8 cellular contexts compared by ENCODE assay signal in the genomic region with DNA sequence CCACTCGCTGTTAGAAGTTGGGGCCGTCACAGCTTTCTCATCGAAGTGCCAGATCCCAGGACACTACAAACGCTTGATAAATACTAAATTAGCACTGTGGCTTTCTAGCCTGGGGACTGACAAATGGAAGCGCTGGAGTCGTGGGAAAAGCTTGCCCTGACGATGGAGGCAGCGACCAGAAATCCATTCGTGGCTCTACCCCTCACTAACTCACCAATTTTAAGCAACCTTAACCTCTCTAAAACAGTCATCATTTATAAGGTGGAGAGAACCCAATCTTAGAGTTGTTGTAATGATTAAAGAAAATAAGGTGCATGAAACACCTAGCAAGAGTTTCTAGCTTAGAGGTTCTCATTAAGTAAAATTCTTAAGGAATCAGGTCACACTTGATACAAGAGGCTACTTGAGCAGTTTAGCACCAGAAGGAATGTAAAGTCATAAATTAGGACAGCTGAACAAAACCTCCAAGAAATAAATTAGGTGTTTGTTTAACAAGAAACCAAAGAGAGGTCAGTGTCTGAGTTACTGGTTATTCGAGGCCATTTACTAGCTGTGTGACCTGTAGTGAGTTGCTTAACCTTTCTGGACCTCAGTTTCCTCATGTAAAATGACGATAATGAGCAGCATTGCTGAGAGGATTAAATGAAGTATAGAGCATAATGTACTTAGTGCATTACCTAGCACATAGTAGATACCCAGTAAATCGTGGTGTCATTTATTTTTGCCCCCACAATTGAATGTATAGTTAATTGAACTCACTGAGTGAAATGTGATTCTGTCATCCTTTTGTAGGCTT. TPM values are rescaled to one million over a fixed set of nuclear protein-coding genes. Genes with fewer than 3 reads are reported as not detected.
DNase-seq lines count a peak whose midpoint lies in the region; ATAC-seq and TF ChIP-seq lines count a peak whose summit lies in the region.

No MANE protein-coding gene starts in this region.

- peaks cover 35% of the 10 kb centered on the region for H4K20me1 ChIP-seq in BLaER1

- H3K9me3 ChIP-seq in BLaER1: no peaks in the 10 kb centered on the region

- H3K36me3 Mint-ChIP-seq in nephron progenitor cell (ENCODE audit: low read depth): peaks cover 10% of the 10 kb centered on the region

- H3K4me3 Mint-ChIP-seq in nephron progenitor cell: peak overlapping the region; percentile 94

- H3K27me3 ChIP-seq in BLaER1: no peaks in the 10 kb centered on the region
- H3K27me3 ChIP-seq in dorsolateral prefrontal cortex: no peaks in the 10 kb centered on the region

- peaks cover 23% of the 10 kb centered on the region for H3K4me1 ChIP-seq in BLaER1

- H3K9me3 Mint-ChIP-seq in nephron progenitor cell: no peaks in the 10 kb centered on the region

- peak overlapping the region; percentile 95 for H3K9ac ChIP-seq in BLaER1

- H3K4me2 ChIP-seq in BLaER1: peak overlapping the region; percentile 85

- DNase-seq in NCI-H69 (lab: John Stamatoyannopoulos, UW) (peak; percentile 64), dorsolateral prefrontal cortex (no peak), nephron progenitor cell (no peak)
- no peak for DNase-seq in activated CD4-positive, CD25-positive, alpha-beta regulatory T cell treated with anti-CD3 and anti-CD28 coated beads, Interleukin-2, amount 50 U/mL, for 72 hours

- peaks cover 4% of the 10 kb centered on the region for H3K27me3 Mint-ChIP-seq in nephron progenitor cell (ENCODE audit: low read depth, poor library complexity)

- H3K27ac ChIP-seq in BLaER1: peak overlapping the region; percentile 97
- H3K27ac ChIP-seq in dorsolateral prefrontal cortex: peak overlapping the region; percentile 51 to 99 (median 92)

- peaks cover 13% of the 10 kb centered on the region; the same call in 1 of the 2 replicates for H3K36me3 ChIP-seq in BLaER1

- ATAC-seq in HG02571 (IDR thresholded peaks at IDR 0.05; ENCODE audit: unreplicated experiment) (no peak), GM19351 (IDR thresholded peaks at IDR 0.05; ENCODE audit: unreplicated experiment) (no peak), GM19455 (IDR thresholded peaks at IDR 0.05; ENCODE audit: unreplicated experiment) (no peak)

- TF ChIP-seq CTCF in dorsolateral prefrontal cortex (IDR thresholded peaks at IDR 0.05 in 54 of 56, conservative IDR thresholded peaks at IDR 0.05 in 2 of 56; ENCODE audit: low read depth in 1 of 56, partially characterized antibody in 56 of 56): no peak
- TF ChIP-seq CTCF in nephron progenitor cell (IDR thresholded peaks at IDR 0.05): no peak

- intact Hi-C loops in dorsolateral prefrontal cortex (cut with DNase I): loop anchor here (1.0 to 5.0 kb wide), 4 partner anchors 40 to 105 kb away; no protein-coding TSS in a partner anchor

- peak overlapping the region; percentile 85 for H3K4me3 ChIP-seq in BLaER1
- peak overlapping the region; percentile 46 to 91 (median 79) for H3K4me3 ChIP-seq in dorsolateral prefrontal cortex

- H3K27ac Mint-ChIP-seq in nephron progenitor cell: peak overlapping the region; percentile 99

- H3K4me1 Mint-ChIP-seq in nephron progenitor cell: peaks cover 62% of the 10 kb centered on the region

RNA-seq across cellular contexts. Expression of gene ELK4, which starts 0.8 kb away (rescaled TPM):
- 10 to 100 TPM; 27.6 to 72.4 (median 41.6) TPM for total RNA-seq in dorsolateral prefrontal cortex

RNA-seq across cellular contexts. Expression of gene SLC45A3, which starts 47.7 kb away (rescaled TPM):
- 10 to 100 TPM in 88 of 120 experiments, 1 to 10 TPM in 32; 2.2 to 82.8 (median 15.0) TPM for total RNA-seq in dorsolateral prefrontal cortex
